ENCODE assay signal across 8 cellular contexts in genomic region chr11:124717786-124718634, GRCh38. TPM values are rescaled to one million over a fixed set of nuclear protein-coding genes. Genes with fewer than 3 reads are reported as not detected.
DNase-seq lines count a peak whose midpoint lies in the region; ATAC-seq, FAIRE-seq and TF ChIP-seq lines count a peak whose summit lies in the region.

No MANE protein-coding gene starts in this region.

- H3K9me3 ChIP-seq in Loucy (ENCODE audit: insufficient read depth, low read depth, low read length) (no peaks in the 10 kb centered on the region), iPS DF 6.9 (ENCODE audit: control insufficient read depth, insufficient read depth, low read length) (no peaks in the 10 kb centered on the region)

- H3K27ac Mint-ChIP-seq in activated CD4-positive, alpha-beta T cell treated with anti-CD3 and anti-CD28 coated beads for 36 hours, result no peak overlapping the region

- no peak for FAIRE-seq in D721Med (lab: Jason Lieb, UNC)

- no peaks in the 10 kb centered on the region for H4K20me1 ChIP-seq in Loucy (ENCODE audit: insufficient read depth, low read length, poor library complexity, severe bottlenecking)

- POLR2A ChIA-PET in activated CD4-positive, alpha-beta T cell treated with anti-CD3 and anti-CD28 coated beads for 36 hours (lab: Charles Lee), result no interaction called here

- peak overlapping the region; percentile 18 for H3K9ac ChIP-seq in Loucy (ENCODE audit: low read depth, low read length, poor library complexity, severe bottlenecking)

- H3K4me1 Mint-ChIP-seq in activated CD4-positive, alpha-beta T cell treated with anti-CD3 and anti-CD28 coated beads for 36 hours, result peaks cover 13% of the 10 kb centered on the region

- H3K4me1 ChIP-seq in Loucy (ENCODE audit: insufficient read depth, low read length, poor library complexity, severe bottlenecking), result peaks cover 27% of the 10 kb centered on the region
- H3K4me1 ChIP-seq in iPS DF 6.9 (ENCODE audit: control insufficient read depth, insufficient read depth, low read length), result no peaks in the 10 kb centered on the region

- H3K4me2 ChIP-seq in Loucy (ENCODE audit: low read depth, low read length, poor library complexity, severe bottlenecking), result peak overlapping the region; percentile 79

- H3K4me3 Mint-ChIP-seq in activated CD4-positive, alpha-beta T cell treated with anti-CD3 and anti-CD28 coated beads for 36 hours, result peak overlapping the region; percentile 51

- no peaks in the 10 kb centered on the region for H3K9me3 Mint-ChIP-seq in activated CD4-positive, alpha-beta T cell treated with anti-CD3 and anti-CD28 coated beads for 36 hours (ENCODE audit: low read depth)

- intact Hi-C loops in activated CD4-positive, alpha-beta T cell treated with anti-CD3 and anti-CD28 coated beads for 36 hours (cut with DNase I, micrococcal nuclease), result no loop called here

- H3K27me3 Mint-ChIP-seq in activated CD4-positive, alpha-beta T cell treated with anti-CD3 and anti-CD28 coated beads for 36 hours, result peaks cover 31% of the 10 kb centered on the region

- no peak overlapping the region; the same call in 1 of the 2 replicates for H2AFZ ChIP-seq in Loucy (ENCODE audit: low read length)

- no peaks in the 10 kb centered on the region for H3K79me2 ChIP-seq in Loucy (ENCODE audit: insufficient read depth, low read length)

- peak; percentile 55 for ATAC-seq in activated CD4-positive, alpha-beta T cell treated with anti-CD3 and anti-CD28 coated beads for 36 hours

- H3K4me3 ChIP-seq in Loucy (ENCODE audit: low read length, poor library complexity, severe bottlenecking) (peak overlapping the region; percentile 64), iPS DF 6.9 (ENCODE audit: low read length) (peak overlapping the region; percentile 32; the same call in 1 of the 2 replicates), skeletal muscle cell (ENCODE audit: low read depth, low read length) (peak overlapping the region; percentile 44)

- DNase-seq in activated CD4-positive, alpha-beta T cell treated with anti-CD3 and anti-CD28 coated beads for 36 hours, result peak; percentile 38
- DNase-seq in activated CD4-positive, alpha-beta T cell treated with anti-CD3 and anti-CD28 coated beads for 1 hour, result no peak
- DNase-seq in amniotic epithelial cell (ENCODE audit: low read depth) (peak; percentile 28), iPS DF 6.9 (ENCODE audit: low read depth, low spot score) (no peak), skeletal muscle cell (ENCODE audit: low read depth) (no peak), occipital lobe (lab: John Stamatoyannopoulos, UW) (no peak), D721Med (ENCODE audit: insufficient read length, low spot score) (no peak)

- no peak overlapping the region for H3K27ac ChIP-seq in iPS DF 6.9 (ENCODE audit: low read length)

- TF ChIP-seq CTCF in Loucy (conservative IDR thresholded peaks at IDR 0.05; ENCODE audit: low read length), result no peak
- no peak for TF ChIP-seq CTCF in D721Med (IDR thresholded peaks at IDR 0.05; ENCODE audit: insufficient read depth, missing control alignments)

- H3K27me3 ChIP-seq in Loucy (ENCODE audit: insufficient read depth, low read length, poor library complexity, severe bottlenecking), result peaks cover 12% of the 10 kb centered on the region
- peaks cover 63% of the 10 kb centered on the region for H3K27me3 ChIP-seq in iPS DF 6.9 (ENCODE audit: control insufficient read depth, insufficient read depth, low read length)

- no CpG with 5 or more reads among the region's 45 CpGs for WGBS in iPS DF 6.9 (ENCODE audit: insufficient coverage, insufficient read length)

- H3K36me3 ChIP-seq in Loucy (ENCODE audit: insufficient read depth, low read length), result no peaks in the 10 kb centered on the region
- H3K36me3 ChIP-seq in iPS DF 6.9 (ENCODE audit: control insufficient read depth, insufficient read depth, low read length), result no peaks in the 10 kb centered on the region

- H3K36me3 Mint-ChIP-seq in activated CD4-positive, alpha-beta T cell treated with anti-CD3 and anti-CD28 coated beads for 36 hours (ENCODE audit: low read depth), result peaks cover 2% of the 10 kb centered on the region

- CTCF ChIA-PET in activated CD4-positive, alpha-beta T cell treated with anti-CD3 and anti-CD28 coated beads for 36 hours (lab: Charles Lee), result interaction anchor here (0.6 to 1.1 kb wide), 3 partner anchors 13 to 129 kb away, joined by 3 read pairs; no protein-coding TSS in a partner anchor

- no peaks in the 10 kb centered on the region for H3F3A ChIP-seq in Loucy (ENCODE audit: low read depth)

- H3K9me2 ChIP-seq in Loucy (replicated peaks; ENCODE audit: low read depth, low read length), result no peaks in the 10 kb centered on the region

RNA-seq across cellular contexts. Expression of gene NRGN, which starts 21.7 kb away (rescaled TPM):
- 10 to 100 TPM; 13.5 to 18.1 TPM for total RNA-seq in activated CD4-positive, alpha-beta T cell treated with anti-CD3 and anti-CD28 coated beads for 36 hours
- total RNA-seq in occipital lobe, result 2.7 TPM

RNA-seq across cellular contexts. Expression of gene VSIG2, which starts 34.0 kb away (rescaled TPM):
- not detected for total RNA-seq in activated CD4-positive, alpha-beta T cell treated with anti-CD3 and anti-CD28 coated beads for 36 hours
- not detected for total RNA-seq in occipital lobe

RNA-seq across cellular contexts. Expression of gene ESAM, which starts 44.1 kb away (rescaled TPM):
- total RNA-seq in activated CD4-positive, alpha-beta T cell treated with anti-CD3 and anti-CD28 coated beads for 36 hours, result under 1 TPM; 0.39 to 0.53 TPM
- total RNA-seq in occipital lobe, result 3.7 TPM

RNA-seq across cellular contexts. Expression of gene SPA17, which starts 44.3 kb away (rescaled TPM):
- 1 to 10 TPM; 3.9 to 4.7 TPM for total RNA-seq in activated CD4-positive, alpha-beta T cell treated with anti-CD3 and anti-CD28 coated beads for 36 hours
- 5.1 TPM for total RNA-seq in occipital lobe

RNA-seq across cellular contexts. Expression of gene SIAE, which starts 44.5 kb away (rescaled TPM):
- 10 to 100 TPM in 1 of 2 experiments, 1 to 10 TPM in 1; 9.4 to 12.2 TPM for total RNA-seq in activated CD4-positive, alpha-beta T cell treated with anti-CD3 and anti-CD28 coated beads for 36 hours
- total RNA-seq in occipital lobe, result 9.7 TPM

Comparison
In these comparisons a context has a peak if more than half of its experiments do, and no peak if none do; other contexts are left out.
1. DNase-seq: peak in activated CD4-positive, alpha-beta T cell treated with anti-CD3 and anti-CD28 coated beads for 36 hours (single experiment) and amniotic epithelial cell (single experiment); none in activated CD4-positive, alpha-beta T cell treated with anti-CD3 and anti-CD28 coated beads for 1 hour (single experiment), iPS DF 6.9 (single experiment), skeletal muscle cell (single experiment), occipital lobe (single experiment) and D721Med (single experiment).
2. Peak in every context shown above with its lines, with median percentiles within 50 percentile points of each other: H3K4me3 ChIP-seq.